9 cellular contexts compared by ENCODE assay signal in genomic region chr6:1313755-1314503, GRCh38. TPM values are rescaled to one million over a fixed set of nuclear protein-coding genes. Genes with fewer than 3 reads are reported as not detected.
A peak's percentile ranks its signal among the peaks of the same experiment; 100 is the strongest.
DNase-seq lines count a peak whose midpoint lies in the region; ATAC-seq and TF ChIP-seq lines count a peak whose summit lies in the region.
"Had no signal": no experiment of that assay in that cellular context is flagged by ENCODE, and none has a peak within 500 bp of the region (broad histone marks: within the 10 kb centered on the region; RNA-seq: fewer than 3 reads in every experiment).

No MANE protein-coding gene starts in this region.

- peaks cover 11% of the 10 kb centered on the region for H3K36me3 Mint-ChIP-seq in neural crest cell (ENCODE audit: low read depth)

- peak; percentile 45 for DNase-seq in NCI-H1105 treated with DMSO at 0.1 percent for 48 hours (lab: John Stamatoyannopoulos, UW)
- peak; percentile 71 for DNase-seq in ecto neural progenitor cell (ENCODE audit: low spot score)
- DNase-seq in neural crest cell (ENCODE audit: low read depth, low spot score): no peak
- no peak for DNase-seq in DMS79 treated with DMSO at 0.1 percent for 48 hours (lab: John Stamatoyannopoulos, UW)
- DNase-seq in NK-92 treated with Interleukin-12 subunit alpha and Interleukin-12 subunit beta, amount 100 ng/mL, for 24 hours (lab: John Stamatoyannopoulos, UW): no peak
- DNase-seq in uterus: no peak

- no peak overlapping the region for H3K4me3 ChIP-seq in uterus

- no peak overlapping the region for H3K27ac ChIP-seq in uterus

- TF ChIP-seq POLR2A in uterus (IDR thresholded peaks at IDR 0.05): no peak

- peaks cover 0 to 37% of the 10 kb centered on the region in 2 donors for H3K27me3 ChIP-seq in uterus

- H3K27me3 Mint-ChIP-seq in neural crest cell (ENCODE audit: low read depth): peaks cover 78% of the 10 kb centered on the region

- H3K4me1 ChIP-seq in ES-I3 (ENCODE audit: insufficient read depth, low read length) (no peaks in the 10 kb centered on the region), uterus (peaks cover 0 to 17% of the 10 kb centered on the region in 2 donors)

- peak overlapping the region; percentile 3; the same call in 1 of the 2 replicates for H3K9ac ChIP-seq in ES-I3 (ENCODE audit: low read depth, low read length)

- no peak for ATAC-seq in HG03175 (IDR thresholded peaks at IDR 0.05; ENCODE audit: unreplicated experiment)

- H3K9me3 ChIP-seq in ES-I3 (ENCODE audit: control insufficient read depth, insufficient read depth, low read length): no peaks in the 10 kb centered on the region
- H3K9me3 ChIP-seq in uterus: no peaks in the 10 kb centered on the region

- no peak overlapping the region for H3K27ac Mint-ChIP-seq in neural crest cell (ENCODE audit: unreplicated experiment)

- H3K36me3 ChIP-seq in ES-I3 (ENCODE audit: insufficient read depth, low read length) (no peaks in the 10 kb centered on the region), uterus (no peaks in the 10 kb centered on the region)

- H3K4me1 Mint-ChIP-seq in neural crest cell: peaks cover 26% of the 10 kb centered on the region

- H3K9me3 Mint-ChIP-seq in neural crest cell: no peaks in the 10 kb centered on the region

- TF ChIP-seq CTCF in neural crest cell (conservative IDR thresholded peaks at IDR 0.05) (peak; percentile 66), uterus (IDR thresholded peaks at IDR 0.05) (peak in 1 of 4 experiments; percentile 30)

- intact Hi-C loops in uterus (cut with DNase I; ENCODE audit: low total_unique reads): no loop called here

- peak overlapping the region; percentile 38 for H3K4me3 Mint-ChIP-seq in neural crest cell

RNA-seq across cellular contexts. Expression of gene FOXQ1, which starts 2.0 kb away (rescaled TPM):
- total RNA-seq in neural crest cell (not detected in 2 replicates), uterus (under 1 TPM in 2 of 4 donors, not detected in 2; 0.18 to 0.48 TPM)
- total RNA-seq: HT1080 had no signal

Comparison
In these comparisons a context has a peak if more than half of its experiments do, and no peak if none do; other contexts are left out.
1. DNase-seq: peak in NCI-H1105 treated with DMSO at 0.1 percent for 48 hours (single experiment) and ecto neural progenitor cell (single experiment); none in neural crest cell (single experiment), DMS79 treated with DMSO at 0.1 percent for 48 hours (single experiment), NK-92 treated with Interleukin-12 subunit alpha and Interleukin-12 subunit beta, amount 100 ng/mL, for 24 hours (single experiment) and uterus (0 of 2).